In genomic region chr1:11778844-11779623, GRCh38 we compare ENCODE assay signal across 24 cellular contexts. TPM values are rescaled to one million over a fixed set of nuclear protein-coding genes. Genes with fewer than 3 reads are reported as not detected.
"Had no signal": no experiment of that assay in that cellular context is flagged by ENCODE, and none has a peak within 500 bp of the region (broad histone marks: within the 10 kb centered on the region; RNA-seq: fewer than 3 reads in every experiment).

No MANE protein-coding gene starts in this region.

- DNase-seq: cerebellar nuclear complex; cortex of kidney; dorsolateral prefrontal cortex; effector CD4-positive, alpha-beta T cell; natural killer cell; pancreas; stimulated activated CD4-positive, alpha-beta T cell treated with anti-CD3 and anti-CD28 coated beads, Interleukin-15, amount 100 ng/mL, for 24 hours; stimulated activated CD4-positive, alpha-beta T cell treated with anti-CD3 and anti-CD28 coated beads, Interleukin-4, amount 100 ng/mL, for 1 hour; stimulated activated CD8-positive, alpha-beta memory T cell treated with anti-CD3 and anti-CD28 coated beads, Interleukin-4, amount 100 ng/mL, for 48 hours; stimulated activated naive CD4-positive, alpha-beta T cell treated with Interleukin-2 at 50 U/mL for 16 hours; stomach; thyroid gland had no signal

- FAIRE-seq: frontal cortex, keratinocyte, pancreas had no signal

- H3K36me3 Mint-ChIP-seq: memory B cell, natural killer cell, type B pancreatic cell had no signal

- H3K27me3 ChIP-seq: dorsolateral prefrontal cortex, neutrophil, pancreas, stomach, thyroid gland had no signal

- ATAC-seq: left lobe of liver, natural killer cell, pancreas had no signal

- H3K4me1 Mint-ChIP-seq: memory B cell, natural killer cell had no signal

- H3K4me1 ChIP-seq: pancreas, stomach, thyroid gland had no signal

- H3K4me3 ChIP-seq: dorsolateral prefrontal cortex, lung, pancreas, skin epidermis, stomach, thyroid gland had no signal

- H3K36me3 ChIP-seq: neutrophil, pancreas, stomach, thyroid gland had no signal

- H3K9me3 Mint-ChIP-seq: memory B cell, natural killer cell, type B pancreatic cell had no signal

- H3K4me3 Mint-ChIP-seq: memory B cell, natural killer cell, type B pancreatic cell had no signal

- H3K27ac ChIP-seq: dorsolateral prefrontal cortex, neutrophil, pancreas, skin epidermis, stomach, thyroid gland had no signal

- H3K9me3 ChIP-seq: neutrophil, pancreas, stomach, thyroid gland had no signal

- H3K27me3 Mint-ChIP-seq: type B pancreatic cell had no signal

- H3K27ac Mint-ChIP-seq: memory B cell, natural killer cell, type B pancreatic cell had no signal

RNA-seq across cellular contexts. Expression of gene C1orf167, which starts 17.0 kb away (rescaled TPM):
- total RNA-seq: frontal cortex, left lobe of liver, liver, mononuclear cell, temporal lobe had no signal
- polyA plus RNA-seq: keratinocyte, neural cell had no signal
